1 cellular context compared by ENCODE assay signal in genomic region chr2:206112108-206112507, GRCh38.
TF ChIP-seq lines count a peak whose summit lies in the region.

No MANE protein-coding gene starts in this region.

TF ChIP-seq in HepG2, 621 proteins besides CTCF, POLR2A, EP300 and RAD21:
- TF ChIP-seq ZNF33A (CRISPR knock-in tag; IDR thresholded peaks at IDR 0.05; ENCODE audit: borderline replicate concordance) (no peak), ZNF737 (CRISPR knock-in tag; IDR thresholded peaks at IDR 0.05; ENCODE audit: borderline replicate concordance) (no peak), ATF7 (IDR thresholded peaks at IDR 0.05) (peak; percentile 45; the same call in 1 of the 2 replicates), ATF7 (CRISPR knock-in tag; IDR thresholded peaks at IDR 0.05) (no peak)
